In genomic region chr12:106042091-106042490, GRCh38 we compare ENCODE assay signal across 29 cellular contexts.
"Had no signal": no experiment of that assay in that cellular context is flagged by ENCODE, and none has a peak within 500 bp of the region (broad histone marks: within the 10 kb centered on the region; RNA-seq: fewer than 3 reads in every experiment).

No MANE protein-coding gene starts in this region.

- DNase-seq: activated B cell treated with CpG ODN at 0.5 μM for 24 hours; activated CD4-positive, alpha-beta T cell treated with anti-CD3 and anti-CD28 coated beads for 48 hours; activated CD4-positive, alpha-beta T cell treated with anti-CD3 and anti-CD28 coated beads, Interleukin-2, amount 50 U/mL, for 1 hour; activated CD4-positive, alpha-beta T cell treated with anti-CD3 and anti-CD28 coated beads, Interleukin-2, amount 50 U/mL, for 48 hours; activated CD8-positive, alpha-beta memory T cell treated with anti-CD3 and anti-CD28 coated beads for 24 hours; activated CD8-positive, alpha-beta T cell treated with anti-CD3 and anti-CD28 coated beads for 36 hours; activated gamma-delta T cell; activated naive CD4-positive, alpha-beta T cell; activated naive CD4-positive, alpha-beta T cell treated with anti-CD3 and anti-CD28 coated beads, Interleukin-2, amount 10 ng/mL, durations not matched to agents 7 days and 5 days; activated naive CD8-positive, alpha-beta T cell treated with anti-CD3 and anti-CD28 coated beads, Interleukin-2, amount 10 ng/mL, durations not matched to agents 7 days and 5 days; activated T-cell treated with anti-CD3 and anti-CD28 coated beads, Interleukin-2, amount 50 U/mL, for 48 hours; amniotic stem cell; anterior cingulate cortex; brain microvascular endothelial cell; dorsolateral prefrontal cortex; effector memory CD4-positive, alpha-beta T cell; endodermal cell; foreskin keratinocyte; gastrocnemius medialis; glutamatergic neuron; heart left ventricle; T-helper 1 cell; T-helper 17 cell; T1000; WERI-Rb-1 had no signal

- ATAC-seq: activated CD4-positive, CD25-positive, alpha-beta regulatory T cell treated with anti-CD3 and anti-CD28 coated beads, Interleukin-2, amount 50 U/mL, for 24 hours; activated CD8-positive, alpha-beta T cell treated with anti-CD3 and anti-CD28 coated beads for 36 hours; activated naive CD4-positive, alpha-beta T cell treated with anti-CD3 and anti-CD28 coated beads, Interleukin-2, amount 50 U/mL, for 72 hours; esophagus mucosa; foreskin keratinocyte; gastrocnemius medialis; heart left ventricle; T-helper 17 cell had no signal

- H3K9me3 ChIP-seq: gastrocnemius medialis, heart left ventricle had no signal

- H3K4me1 ChIP-seq: foreskin keratinocyte, gastrocnemius medialis had no signal

- H3K36me3 ChIP-seq: brain microvascular endothelial cell, gastrocnemius medialis, heart left ventricle, WERI-Rb-1 had no signal

- H3K27ac ChIP-seq: brain microvascular endothelial cell, coronary artery, foreskin keratinocyte, gastrocnemius medialis, heart left ventricle, WERI-Rb-1 had no signal

- H3K4me3 ChIP-seq: coronary artery, dorsolateral prefrontal cortex, gastrocnemius medialis, heart left ventricle had no signal

- H3K27me3 ChIP-seq: brain microvascular endothelial cell, dorsolateral prefrontal cortex, foreskin keratinocyte, gastrocnemius medialis, heart left ventricle had no signal
